Comparison of ENCODE assay signal across 9 cellular contexts in the genomic region with DNA sequence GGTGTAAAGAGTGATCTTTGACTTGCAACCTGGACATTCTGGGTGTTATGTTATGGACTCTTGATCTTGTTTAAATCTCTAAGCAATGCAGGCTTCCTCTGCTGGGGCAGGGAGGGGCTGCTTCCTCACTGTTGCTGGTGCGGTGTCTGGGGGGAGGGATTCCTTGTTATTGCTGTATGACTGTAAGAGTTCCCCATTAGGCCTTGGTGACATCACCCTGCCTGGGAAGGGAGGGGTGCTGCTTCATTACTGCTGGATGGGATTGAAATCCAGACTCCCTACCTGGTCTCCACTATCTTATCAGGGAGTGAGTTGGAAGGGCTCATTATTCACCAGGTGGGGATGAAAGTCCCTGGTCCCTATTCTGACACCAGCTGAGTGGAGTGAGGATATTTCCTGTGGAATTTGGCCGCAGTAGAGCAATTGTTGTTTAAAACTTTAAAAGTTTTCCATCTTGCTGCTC. TPM values are rescaled to one million over a fixed set of nuclear protein-coding genes. Genes with fewer than 3 reads are reported as not detected.
DNase-seq lines count a peak whose midpoint lies in the region; ATAC-seq, FAIRE-seq and TF ChIP-seq lines count a peak whose summit lies in the region.
"Had no signal": no experiment of that assay in that cellular context is flagged by ENCODE, and none has a peak within 500 bp of the region (broad histone marks: within the 10 kb centered on the region; RNA-seq: fewer than 3 reads in every experiment).

No MANE protein-coding gene starts in this region.

- H3K4me1 ChIP-seq in GM12878 (ENCODE audit: control insufficient read depth, insufficient read depth, low read length) (peaks cover 40% of the 10 kb centered on the region), upper lobe of left lung (peaks cover 30 to 42% (median 36%) of the 10 kb centered on the region in 4 donors)

- TF ChIP-seq EP300 in GM12878 (IDR thresholded peaks at IDR 0.05; ENCODE audit: borderline replicate concordance in 1 of 2, control insufficient read depth in 1 of 2, low read depth in 2 of 2, low read length in 2 of 2) (no peak), upper lobe of left lung (IDR thresholded peaks at IDR 0.05) (no peak)

- ATAC-seq in GM12878, result peak; percentile 58
- ATAC-seq in upper lobe of left lung (ENCODE audit: low FRiP score in 2 of 2), result peak; percentile 81 to 94

- H3K27ac Mint-ChIP-seq in activated naive CD4-positive, alpha-beta T cell treated with anti-CD3 and anti-CD28 coated beads for 36 hours, result peak overlapping the region; percentile 25

- intact Hi-C loops in activated naive CD4-positive, alpha-beta T cell treated with anti-CD3 and anti-CD28 coated beads for 36 hours (cut with micrococcal nuclease), result loop anchor here (5.0 kb wide), 2 partner anchors 587 to 688 kb away; a partner anchor contains a TSS
- intact Hi-C loops in GM12878 (cut with micrococcal nuclease; ENCODE audit: unreplicated experiment), result no loop called here

- H3K9ac ChIP-seq in GM12878 (ENCODE audit: control insufficient read depth, insufficient read depth, low read length), result no peak overlapping the region

- H3K36me3 Mint-ChIP-seq in activated naive CD4-positive, alpha-beta T cell treated with anti-CD3 and anti-CD28 coated beads for 36 hours (ENCODE audit: low read depth), result peaks cover 11% of the 10 kb centered on the region

- H3K27me3 ChIP-seq in GM12878 (replicated peaks in 1 of 2; ENCODE audit: control insufficient read depth in 2 of 2, insufficient read depth in 2 of 2, low read length in 1 of 2), result no peaks in the 10 kb centered on the region
- no peaks in the 10 kb centered on the region for H3K27me3 ChIP-seq in upper lobe of left lung

- WGBS in GM12878 (ENCODE audit: insufficient coverage, insufficient replicate concordance, low lambda C conversion rate, missing lambda C conversion rate), result 50% methylated on average over 2 of the region's 2 CpGs
- WGBS in upper lobe of left lung, 2 donors, result 33 to 43% methylated on average over 1 to 2 of the region's 2 CpGs

- no peak for FAIRE-seq in GM12878 (lab: Jason Lieb, UNC)
- FAIRE-seq in HTR-8/SVneo (lab: Jason Lieb, UNC), result no peak

- no peaks in the 10 kb centered on the region for H4K20me1 ChIP-seq in GM12878 (ENCODE audit: control insufficient read depth, insufficient read depth)

- POLR2A ChIA-PET in GM12878 (lab: Charles Lee), result interaction anchor here (0.6 to 0.7 kb wide), 3 partner anchors 10 to 59 kb away, joined by 3 to 7 read pairs (median 5); no protein-coding TSS in a partner anchor

- H3K36me3 ChIP-seq in GM12878 (ENCODE audit: control insufficient read depth in 2 of 2, insufficient read depth in 2 of 2, low read length in 1 of 2) (peaks cover 0 to 7% of the 10 kb centered on the region in 2 experiments; a peak in 2 of 4 replicates), upper lobe of left lung (no peaks in the 10 kb centered on the region)

- H2AFZ ChIP-seq in GM12878 (ENCODE audit: control insufficient read depth, low read depth, low read length), result no peak overlapping the region

- no peaks in the 10 kb centered on the region for H3K9me3 Mint-ChIP-seq in activated naive CD4-positive, alpha-beta T cell treated with anti-CD3 and anti-CD28 coated beads for 36 hours

- CTCF ChIA-PET in activated naive CD4-positive, alpha-beta T cell treated with anti-CD3 and anti-CD28 coated beads for 36 hours (lab: Charles Lee), result interaction anchor here (0.7 kb wide), 1 partner anchor 157 kb away, joined by 3 read pairs; no protein-coding TSS in a partner anchor
- CTCF ChIA-PET in GM12878 (lab: Yijun Ruan, JAX), result interaction anchor here (1.2 kb wide), 1 partner anchor 135 kb away, joined by 3 read pairs; no protein-coding TSS in a partner anchor

- no peaks in the 10 kb centered on the region for H3K27me3 Mint-ChIP-seq in activated naive CD4-positive, alpha-beta T cell treated with anti-CD3 and anti-CD28 coated beads for 36 hours (ENCODE audit: low read depth)

- no peak overlapping the region for H3K4me3 ChIP-seq in GM12878
- H3K4me3 ChIP-seq in upper lobe of left lung, result no peak overlapping the region

- H3K4me2 ChIP-seq in GM12878 (ENCODE audit: control insufficient read depth, insufficient read depth), result peak overlapping the region; percentile 1; the same call in 1 of the 2 replicates

- no peak overlapping the region for H3K4me3 Mint-ChIP-seq in activated naive CD4-positive, alpha-beta T cell treated with anti-CD3 and anti-CD28 coated beads for 36 hours

- TF ChIP-seq CTCF in GM12878 (IDR thresholded peaks at IDR 0.05 in 2 of 3, conservative IDR thresholded peaks at IDR 0.05 in 1 of 3; ENCODE audit: control insufficient read depth in 2 of 3, extremely low read depth in 1 of 3, insufficient read depth in 1 of 3, low read depth in 3 of 3, low read length in 3 of 3) (no peak), upper lobe of left lung (IDR thresholded peaks at IDR 0.05) (no peak)

- no peaks in the 10 kb centered on the region for H3K9me3 ChIP-seq in GM12878 (replicated peaks; ENCODE audit: control insufficient read depth, insufficient read depth, low read length)
- H3K9me3 ChIP-seq in upper lobe of left lung, result no peaks in the 10 kb centered on the region

- H3K27ac ChIP-seq in GM12878 (ENCODE audit: control insufficient read depth, insufficient read depth) (peak overlapping the region; percentile 46), upper lobe of left lung (peak overlapping the region; percentile 39 to 73 (median 61))

- RAD21 ChIA-PET in GM12878 (lab: Charles Lee; ENCODE audit: unreplicated experiment), result interaction anchor here (10.1 kb wide), 1 partner anchor 19 kb away, joined by 130 read pairs; no protein-coding TSS in a partner anchor

- SMC1A ChIA-PET in GM12878 (lab: Charles Lee; ENCODE audit: uncharacterized antibody, unreplicated experiment), result interaction anchor here (2.7 to 4.3 kb wide), 2 partner anchors 20 to 24 kb away, joined by 13 to 19 read pairs; no protein-coding TSS in a partner anchor

- peaks cover 60% of the 10 kb centered on the region for H3K4me1 Mint-ChIP-seq in activated naive CD4-positive, alpha-beta T cell treated with anti-CD3 and anti-CD28 coated beads for 36 hours (ENCODE audit: low read depth)

- BruUV-seq in GM12878 (replicated peaks; lab: Mats Ljungman, UMichigan), result no TSS peak

- H3K79me2 ChIP-seq in GM12878 (ENCODE audit: control insufficient read depth, insufficient read depth, low read length), result peaks cover 84% of the 10 kb centered on the region

- in situ Hi-C loops in GM12878 (cut with MboI), result no loop called here

- TF ChIP-seq POLR2A in GM12878 (IDR thresholded peaks at IDR 0.05; ENCODE audit: low read depth, low read length) (no peak), upper lobe of left lung (IDR thresholded peaks at IDR 0.05) (no peak)

- TF ChIP-seq RAD21 in GM12878 (IDR thresholded peaks at IDR 0.05; ENCODE audit: insufficient read depth, low read depth, low read length), result no peak

- peak; percentile 57 for DNase-seq in activated naive CD4-positive, alpha-beta T cell treated with anti-CD3 and anti-CD28 coated beads for 36 hours
- no peak for DNase-seq in activated naive CD4-positive, alpha-beta T cell treated with anti-CD3 and anti-CD28 coated beads, Interleukin-2, amount 50 U/mL, for 16 hours
- no peak for DNase-seq in GM12878 (ENCODE audit: low read depth, low spot score)
- DNase-seq in kidney tubule cell (ENCODE audit: low spot score), result peak; percentile 76
- peak in 1 of 2 donors; percentile 76 for DNase-seq in upper lobe of left lung
- DNase-seq in SW480 (ENCODE audit: low spot score), result no peak
- no peak for DNase-seq in NCI-H2029 (lab: John Stamatoyannopoulos, UW)
- DNase-seq in HTR-8/SVneo (ENCODE audit: insufficient read length, low spot score), result no peak
- DNase-seq: NCI-H526 had no signal

RNA-seq across cellular contexts. Expression of a gene that starts 8.8 kb away (rescaled TPM):
- total RNA-seq in activated naive CD4-positive, alpha-beta T cell treated with anti-CD3 and anti-CD28 coated beads for 36 hours, result 10 to 100 TPM; 73.9 to 78.4 TPM
- total RNA-seq in GM12878 (2013; cell fraction: nucleolus; rRNA removed), result 59.5 and 66.5 TPM in 2 replicates
- 60.6 and 63.5 TPM in 2 replicates for total RNA-seq in GM12878 (2014; rRNA removed)
- 20.5 and 23.1 TPM in 2 replicates for total RNA-seq in GM12878 (2014; rRNA removed; fragmentation: Illumina TruSeq; extraction: Trizol)
- total RNA-seq in GM12878 (2021), result 103 and 104 TPM in 2 replicates
- 21.1 TPM for polyA plus RNA-seq in GM12878 (2011; ENCODE audit: low read depth)
- polyA plus RNA-seq in GM12878 (2011; rRNA removed), result 16.7 and 33.8 TPM in 2 replicates
- polyA plus RNA-seq in GM12878 (2011; cell fraction: cytosol; rRNA removed), result 49.7 and 61.0 TPM in 2 replicates
- polyA plus RNA-seq in GM12878 (2011; cell fraction: nucleus; rRNA removed), result 98.8 and 106 TPM in 2 replicates
- polyA plus RNA-seq in GM12878 (2012), result 38.1 and 42.9 TPM in 2 replicates
- 39.9 and 56.7 TPM in 2 replicates for polyA plus RNA-seq in GM12878 (2014; fragmentation: Illumina TruSeq; extraction: Trizol)
- 1 to 10 TPM; 4.1 to 4.2 TPM for polyA plus RNA-seq in GM12878 (2014; fragmentation: Nextera tagmentation; extraction: Ambion mirVana)
- polyA plus RNA-seq in GM12878 (2014; rRNA removed), result 44.7 and 49.1 TPM in 2 replicates
- polyA plus RNA-seq in GM12878 (2016; fragmentation: Nextera tagmentation; extraction: Ambion mirVana), result 10 to 100 TPM; 52.0 to 53.2 TPM
- 87.7 and 88.6 TPM in 2 replicates for polyA minus RNA-seq in GM12878 (2011; rRNA and poly(A)+ RNA removed)
- polyA minus RNA-seq in GM12878 (2011; cell fraction: cytosol; rRNA and poly(A)+ RNA removed), result 34.1 and 34.2 TPM in 2 replicates
- polyA minus RNA-seq in GM12878 (2011; cell fraction: nucleus; rRNA and poly(A)+ RNA removed), result 25.9 and 35.4 TPM in 2 replicates
- total RNA-seq in upper lobe of left lung, result 100 to 1,000 TPM in 4 of 6 donors, 10 to 100 TPM in 2; 76.1 to 160 (median 134) TPM

RNA-seq across cellular contexts. Expression of a gene that starts 33.1 kb away (rescaled TPM):
- 10 to 100 TPM; 77.3 to 81.8 TPM for total RNA-seq in activated naive CD4-positive, alpha-beta T cell treated with anti-CD3 and anti-CD28 coated beads for 36 hours
- total RNA-seq in GM12878 (2013; cell fraction: nucleolus; rRNA removed), result 141 and 178 TPM in 2 replicates
- total RNA-seq in GM12878 (2014; rRNA removed) (71.3 and 75.3 TPM in 2 replicates), GM12878 (2014; rRNA removed; fragmentation: Illumina TruSeq; extraction: Trizol) (39.1 and 41.4 TPM in 2 replicates), GM12878 (2021) (41.6 and 48.1 TPM in 2 replicates), upper lobe of left lung (100 to 1,000 TPM in 4 of 6 donors, 10 to 100 TPM in 2; 78.8 to 205 (median 126) TPM)
- polyA plus RNA-seq in GM12878 (2011; ENCODE audit: low read depth), result 49.3 TPM
- polyA plus RNA-seq in GM12878 (2011; rRNA removed) (67.1 and 69.8 TPM in 2 replicates), GM12878 (2014; fragmentation: Illumina TruSeq; extraction: Trizol) (37.3 and 38.9 TPM in 2 replicates), GM12878 (2014; fragmentation: Nextera tagmentation; extraction: Ambion mirVana) (10 to 100 TPM; 20.8 to 21.0 TPM), GM12878 (2014; rRNA removed) (48.1 and 53.9 TPM in 2 replicates), GM12878 (2016; fragmentation: Nextera tagmentation; extraction: Ambion mirVana) (10 to 100 TPM; 55.6 to 57.4 TPM)
- polyA plus RNA-seq in GM12878 (2011; cell fraction: cytosol; rRNA removed), result 82.6 and 87.1 TPM in 2 replicates
- polyA plus RNA-seq in GM12878 (2011; cell fraction: nucleus; rRNA removed), result 70.6 and 72.2 TPM in 2 replicates
- polyA plus RNA-seq in GM12878 (2012), result 51.2 and 51.5 TPM in 2 replicates
- polyA minus RNA-seq in GM12878 (2011; rRNA and poly(A)+ RNA removed), result 58.4 and 72.4 TPM in 2 replicates
- 28.4 and 31.1 TPM in 2 replicates for polyA minus RNA-seq in GM12878 (2011; cell fraction: cytosol; rRNA and poly(A)+ RNA removed)
- 33.5 and 53.0 TPM in 2 replicates for polyA minus RNA-seq in GM12878 (2011; cell fraction: nucleus; rRNA and poly(A)+ RNA removed)

RNA-seq across cellular contexts. Expression of a gene that starts 41.5 kb away (rescaled TPM):
- 10 to 100 TPM; 65.8 to 74.0 TPM for total RNA-seq in activated naive CD4-positive, alpha-beta T cell treated with anti-CD3 and anti-CD28 coated beads for 36 hours
- 56.8 and 76.3 TPM in 2 replicates for total RNA-seq in GM12878 (2013; cell fraction: nucleolus; rRNA removed)
- total RNA-seq in GM12878 (2014; rRNA removed) (93.2 and 97.4 TPM in 2 replicates), GM12878 (2014; rRNA removed; fragmentation: Illumina TruSeq; extraction: Trizol) (51.5 and 52.1 TPM in 2 replicates), GM12878 (2021) (86.3 and 92.4 TPM in 2 replicates), upper lobe of left lung (100 to 1,000 TPM in 1 of 6 donors, 10 to 100 TPM in 5; 37.6 to 105 (median 57.0) TPM)
- polyA plus RNA-seq in GM12878 (2011; ENCODE audit: low read depth), result 40.2 TPM
- polyA plus RNA-seq in GM12878 (2011; rRNA removed) (56.0 and 82.9 TPM in 2 replicates), GM12878 (2014; fragmentation: Illumina TruSeq; extraction: Trizol) (39.1 and 78.1 TPM in 2 replicates), GM12878 (2014; fragmentation: Nextera tagmentation; extraction: Ambion mirVana) (10 to 100 TPM; 19.8 to 48.3 TPM), GM12878 (2014; rRNA removed) (79.6 and 93.8 TPM in 2 replicates), GM12878 (2016; fragmentation: Nextera tagmentation; extraction: Ambion mirVana) (100 to 1,000 TPM; 127 to 136 TPM)
- polyA plus RNA-seq in GM12878 (2011; cell fraction: cytosol; rRNA removed), result 85.7 and 112 TPM in 2 replicates
- polyA plus RNA-seq in GM12878 (2011; cell fraction: nucleus; rRNA removed), result 182 and 194 TPM in 2 replicates
- 57.3 and 65.1 TPM in 2 replicates for polyA plus RNA-seq in GM12878 (2012)
- 75.0 and 100 TPM in 2 replicates for polyA minus RNA-seq in GM12878 (2011; rRNA and poly(A)+ RNA removed)
- polyA minus RNA-seq in GM12878 (2011; cell fraction: cytosol; rRNA and poly(A)+ RNA removed), result 26.6 and 29.3 TPM in 2 replicates
- 51.5 and 87.5 TPM in 2 replicates for polyA minus RNA-seq in GM12878 (2011; cell fraction: nucleus; rRNA and poly(A)+ RNA removed)

Comparison
In these comparisons a context has a peak if more than half of its experiments do, and no peak if none do; other contexts are left out.
1. DNase-seq: peak in activated naive CD4-positive, alpha-beta T cell treated with anti-CD3 and anti-CD28 coated beads for 36 hours (single experiment) and kidney tubule cell (single experiment); none in activated naive CD4-positive, alpha-beta T cell treated with anti-CD3 and anti-CD28 coated beads, Interleukin-2, amount 50 U/mL, for 16 hours (single experiment), GM12878 (single experiment), SW480 (single experiment), NCI-H2029 (single experiment) and HTR-8/SVneo (single experiment).